In genomic region chr7:23298885-23299769, GRCh38 we compare ENCODE assay signal across 1 cellular context.
TF ChIP-seq lines count a peak whose summit lies in the region.

TSS of gene MALSU1 (plus strand) at chr7:23299339. CDS start at chr7:23299353, 14 bp downstream.

TF ChIP-seq in K562, 482 proteins besides CTCF, POLR2A, EP300 and RAD21 (continued from another document and continues in another):
- no peak for TF ChIP-seq ZBTB5 (IDR thresholded peaks at IDR 0.05)
- no peak for TF ChIP-seq ZNF133 (CRISPR knock-in tag; IDR thresholded peaks at IDR 0.05)
- no peak for TF ChIP-seq NCOA2 (IDR thresholded peaks at IDR 0.05; ENCODE audit: partially characterized antibody in 2 of 2)
- TF ChIP-seq JUN (IDR thresholded peaks at IDR 0.05; ENCODE audit: borderline replicate concordance, low read depth, low read length), result no peak; the same call in 1 of the 2 replicates
- no peak; the same call in 1 of the 2 replicates for TF ChIP-seq JUN (CRISPR knock-in tag; IDR thresholded peaks at IDR 0.05; ENCODE audit: borderline replicate concordance)
- TF ChIP-seq NBN (IDR thresholded peaks at IDR 0.05; ENCODE audit: low read depth), result peak; percentile 71
- TF ChIP-seq CTCFL (IDR thresholded peaks at IDR 0.05; ENCODE audit: borderline replicate concordance, insufficient read depth, low read depth, low read length, poor library complexity, severe bottlenecking), result no peak
- TF ChIP-seq KDM4B (IDR thresholded peaks at IDR 0.05; ENCODE audit: borderline replicate concordance in 2 of 2, low read depth in 1 of 2), result peak in 1 of 2 experiments; percentile 31; a peak in 1 of 4 replicates
- no peak for TF ChIP-seq ZNF165 (CRISPR knock-in tag; IDR thresholded peaks at IDR 0.05; ENCODE audit: borderline replicate concordance)
- TF ChIP-seq ZNF561 (CRISPR knock-in tag; conservative IDR thresholded peaks at IDR 0.05), result no peak
- TF ChIP-seq AFF4 (CRISPR knock-in tag; IDR thresholded peaks at IDR 0.05), result no peak
- TF ChIP-seq MBD1 (CRISPR knock-in tag; IDR thresholded peaks at IDR 0.05), result 0 out of 2 replicates have a peak, but pooled peaks have one; percentile 15
- no peak for TF ChIP-seq SREBF2 (CRISPR knock-in tag; IDR thresholded peaks at IDR 0.05)
- peak; percentile 88 for TF ChIP-seq ELF1 (tag; IDR thresholded peaks at IDR 0.05)
- TF ChIP-seq KHSRP (IDR thresholded peaks at IDR 0.05), result no peak
- TF ChIP-seq KDM2B (CRISPR knock-in tag; IDR thresholded peaks at IDR 0.05), result no peak
- no peak for TF ChIP-seq RBM22 (IDR thresholded peaks at IDR 0.05; ENCODE audit: low read depth, low read length, poor library complexity, severe bottlenecking)
- TF ChIP-seq ZNF584 (CRISPR knock-in tag; IDR thresholded peaks at IDR 0.05; ENCODE audit: low read depth), result no peak
- peak; percentile 25 for TF ChIP-seq SETDB1 (IDR thresholded peaks at IDR 0.05; ENCODE audit: low read length)
- TF ChIP-seq RUNX1 (IDR thresholded peaks at IDR 0.05; ENCODE audit: low read depth), result no peak
- TF ChIP-seq CTBP1 (IDR thresholded peaks at IDR 0.05; ENCODE audit: borderline replicate concordance), result peak; percentile 49; the same call in 1 of the 2 replicates
- TF ChIP-seq PHF20 (IDR thresholded peaks at IDR 0.05; ENCODE audit: partially characterized antibody), result peak; percentile 96
- TF ChIP-seq GMEB1 (CRISPR knock-in tag; IDR thresholded peaks at IDR 0.05), result peak; percentile 55; the same call in 1 of the 2 replicates
- no peak for TF ChIP-seq ZNF41 (CRISPR knock-in tag; conservative IDR thresholded peaks at IDR 0.05)
- TF ChIP-seq PKNOX1 (IDR thresholded peaks at IDR 0.05), result peak; percentile 82
- no peak; a peak in 1 of 4 replicates for TF ChIP-seq ZMIZ1 (IDR thresholded peaks at IDR 0.05; ENCODE audit: low read depth in 2 of 2, low read length in 2 of 2)
- TF ChIP-seq RBM25 (IDR thresholded peaks at IDR 0.05; ENCODE audit: low read depth, low read length, severe bottlenecking), result no peak
- peak; percentile 13; the same call in 1 of the 2 replicates for TF ChIP-seq DPF2 (IDR thresholded peaks at IDR 0.05)
- TF ChIP-seq ZNF23 (CRISPR knock-in tag; IDR thresholded peaks at IDR 0.05), result no peak
- no peak for TF ChIP-seq FOS (IDR thresholded peaks at IDR 0.05; ENCODE audit: extremely low read depth, insufficient read length)
- TF ChIP-seq RFX5 (IDR thresholded peaks at IDR 0.05; ENCODE audit: low read depth, low read length), result no peak
- TF ChIP-seq TCF7 (IDR thresholded peaks at IDR 0.05; ENCODE audit: borderline replicate concordance), result no peak
- TF ChIP-seq ZNF311 (CRISPR knock-in tag; IDR thresholded peaks at IDR 0.05), result no peak
- TF ChIP-seq ZNF717 (CRISPR knock-in tag; IDR thresholded peaks at IDR 0.05), result no peak
- TF ChIP-seq CC2D1A (IDR thresholded peaks at IDR 0.05), result no peak; the same call in 1 of the 2 replicates
- peak; percentile 64; the same call in 1 of the 2 replicates for TF ChIP-seq CREB3L1 (IDR thresholded peaks at IDR 0.05; ENCODE audit: borderline replicate concordance, low read depth)
- TF ChIP-seq ESRRB (CRISPR knock-in tag; IDR thresholded peaks at IDR 0.05; ENCODE audit: borderline replicate concordance), result no peak
- TF ChIP-seq HMG20B (CRISPR knock-in tag; IDR thresholded peaks at IDR 0.05), result no peak
- no peak for TF ChIP-seq CBX5 (IDR thresholded peaks at IDR 0.05; ENCODE audit: borderline replicate concordance, low read depth)
- TF ChIP-seq ZBTB7A (IDR thresholded peaks at IDR 0.05; ENCODE audit: borderline replicate concordance, control insufficient read depth, low read depth, low read length), result peak; percentile 41; the same call in 1 of the 2 replicates
- no peak for TF ChIP-seq CBFA2T2 (conservative IDR thresholded peaks at IDR 0.05)
